ENCODE assay signal across 31 cellular contexts in genomic region chr9:11722957-11723356, GRCh38.
"Had no signal": no experiment of that assay in that cellular context is flagged by ENCODE, and none has a peak within 500 bp of the region (broad histone marks: within the 10 kb centered on the region; RNA-seq: fewer than 3 reads in every experiment).

No MANE protein-coding gene starts in this region.

- H3K4me1 ChIP-seq: Peyer's patch, SJCRH30 had no signal

- H3K9me3 ChIP-seq: Peyer's patch, SJCRH30 had no signal

- H3K36me3 ChIP-seq: Peyer's patch, SJCRH30 had no signal

- H3K27ac ChIP-seq: Peyer's patch, SJCRH30, SK-N-MC had no signal

- H3K27me3 ChIP-seq: Peyer's patch, SJCRH30 had no signal

- H3K4me3 ChIP-seq: Peyer's patch, SJCRH30, SK-N-MC had no signal

- DNase-seq: Kasumi-1, NCI-H1048, NCI-H1092 treated with DMSO at 0.1 percent for 48 hours, NCI-H1105 treated with DMSO at 0.1 percent for 48 hours, NCI-H1417, NCI-H1436, NCI-H146, NCI-H1694, NCI-H187, NCI-H1930, NCI-H2029 treated with DMSO at 0.1 percent for 48 hours, NCI-H2081 treated with DMSO at 0.1 percent for 48 hours, NCI-H2107, NCI-H2171, NCI-H226, NCI-H446 treated with DMSO at 0.1 percent for 48 hours, NCI-H510A, NCI-H524, NCI-H526, NCI-H69, NCI-H748 treated with DMSO at 0.1 percent for 48 hours, NCI-H82, PC-3, Peyer's patch, Right ventricle myocardium superior, RPMI8226, SIG-M5, SJCRH30, T-cell had no signal

- ATAC-seq: PC-3, SK-N-SH treated with all-trans-retinoic acid at 6 μM for 48 hours, T-cell had no signal
